In the genomic region with DNA sequence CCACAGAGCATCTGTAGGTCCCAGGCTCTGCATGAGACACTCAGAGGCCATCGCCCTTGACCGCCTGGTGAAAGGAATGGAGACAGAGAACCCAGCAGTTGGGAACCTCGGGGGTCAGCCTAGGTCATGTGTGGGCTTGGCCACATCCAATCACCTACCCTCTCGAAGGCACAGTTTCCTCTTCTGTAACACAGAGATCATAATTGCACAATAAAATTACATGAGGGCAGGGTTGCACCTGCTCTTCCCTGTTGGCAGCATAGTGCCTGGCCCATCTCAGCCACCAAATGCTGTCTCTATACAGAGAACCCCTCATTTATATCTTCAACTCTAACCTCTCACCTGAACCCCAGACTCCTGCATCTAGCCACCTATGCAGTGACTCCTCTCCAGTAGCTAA, we compare ENCODE assay signal across 30 cellular contexts.
"Had no signal": no experiment of that assay in that cellular context is flagged by ENCODE, and none has a peak within 500 bp of the region (broad histone marks: within the 10 kb centered on the region; RNA-seq: fewer than 3 reads in every experiment).

No MANE protein-coding gene starts in this region.

- H3K4me1 ChIP-seq: parathyroid adenoma, psoas muscle, right lobe of liver, spleen, suprapubic skin, testis, tibial artery, transverse colon, upper lobe of right lung, uterus had no signal

- H3K27ac Mint-ChIP-seq: naive thymus-derived CD8-positive, alpha-beta T cell; natural killer cell treated with Interleukin-12 subunit alpha and Interleukin-12 subunit beta and Interleukin-15 and Interleukin-18, amount 100 ng/mL, for 72 hours; nephron progenitor cell; progenitor cell of endocrine pancreas; stimulated activated memory B cell treated with anti-CD40 and anti-IgM and Interleukin-4, amounts not matched to agents 10 μg/mL and 1 μg/mL and 100 μg/mL, for 72 hours; stimulated activated naive CD8-positive, alpha-beta T cell treated with anti-CD3 and anti-CD28 coated beads, Interleukin-15, amount 100 ng/mL, for 72 hours; type B pancreatic cell had no signal

- ATAC-seq: naive thymus-derived CD8-positive, alpha-beta T cell; natural killer cell treated with Interleukin-12 subunit alpha and Interleukin-12 subunit beta and Interleukin-15 and Interleukin-18, amount 100 ng/mL, for 72 hours; psoas muscle; right cardiac atrium; right lobe of liver; stimulated activated memory B cell treated with anti-CD40 and anti-IgM and Interleukin-4, amounts not matched to agents 10 μg/mL and 1 μg/mL and 100 μg/mL, for 72 hours; stimulated activated naive CD8-positive, alpha-beta T cell treated with anti-CD3 and anti-CD28 coated beads, Interleukin-15, amount 100 ng/mL, for 72 hours; stimulated activated naive CD8-positive, alpha-beta T cell treated with anti-CD3 and anti-CD28 coated beads, Interleukin-15, Interleukin-2, amounts not matched to agents 100 U/mL and 50 U/mL, for 24 hours; upper lobe of right lung had no signal

- H3K9me3 Mint-ChIP-seq: natural killer cell treated with Interleukin-12 subunit alpha and Interleukin-12 subunit beta and Interleukin-15 and Interleukin-18, amount 100 ng/mL, for 72 hours; nephron progenitor cell; neural crest cell; stimulated activated naive CD8-positive, alpha-beta T cell treated with anti-CD3 and anti-CD28 coated beads, Interleukin-15, amount 100 ng/mL, for 72 hours; type B pancreatic cell had no signal

- H3K9me3 ChIP-seq: ovary, psoas muscle, right lobe of liver, sigmoid colon, spleen, suprapubic skin, testis, tibial artery, transverse colon, upper lobe of right lung, uterus had no signal

- H3K79me2 ChIP-seq: parathyroid adenoma had no signal

- H3K4me2 ChIP-seq: smooth muscle cell had no signal

- H3K27ac ChIP-seq: ovary, parathyroid adenoma, psoas muscle, right lobe of liver, sigmoid colon, spleen, suprapubic skin, testis, tibial artery, transverse colon, upper lobe of right lung, uterus had no signal

- H3K4me3 ChIP-seq: ovary, psoas muscle, right lobe of liver, sigmoid colon, smooth muscle cell, spleen, suprapubic skin, testis, tibial artery, transverse colon, upper lobe of right lung, uterus had no signal

- H3K36me3 ChIP-seq: ovary, right lobe of liver, sigmoid colon, spleen, suprapubic skin, tibial artery, transverse colon, upper lobe of right lung, uterus had no signal

- H3K36me3 Mint-ChIP-seq: naive thymus-derived CD8-positive, alpha-beta T cell; natural killer cell treated with Interleukin-12 subunit alpha and Interleukin-12 subunit beta and Interleukin-15 and Interleukin-18, amount 100 ng/mL, for 72 hours; stimulated activated memory B cell treated with anti-CD40 and anti-IgM and Interleukin-4, amounts not matched to agents 10 μg/mL and 1 μg/mL and 100 μg/mL, for 72 hours; type B pancreatic cell had no signal

- H3K9ac ChIP-seq: parathyroid adenoma had no signal

- H3K4me1 Mint-ChIP-seq: naive thymus-derived CD8-positive, alpha-beta T cell; stimulated activated memory B cell treated with anti-CD40 and anti-IgM and Interleukin-4, amounts not matched to agents 10 μg/mL and 1 μg/mL and 100 μg/mL, for 72 hours; stimulated activated naive CD8-positive, alpha-beta T cell treated with anti-CD3 and anti-CD28 coated beads, Interleukin-15, amount 100 ng/mL, for 72 hours had no signal

- H2AFZ ChIP-seq: parathyroid adenoma had no signal

- H3K4me3 Mint-ChIP-seq: naive thymus-derived CD8-positive, alpha-beta T cell; natural killer cell treated with Interleukin-12 subunit alpha and Interleukin-12 subunit beta and Interleukin-15 and Interleukin-18, amount 100 ng/mL, for 72 hours; nephron progenitor cell; neural crest cell; stimulated activated memory B cell treated with anti-CD40 and anti-IgM and Interleukin-4, amounts not matched to agents 10 μg/mL and 1 μg/mL and 100 μg/mL, for 72 hours; stimulated activated naive CD8-positive, alpha-beta T cell treated with anti-CD3 and anti-CD28 coated beads, Interleukin-15, amount 100 ng/mL, for 72 hours; type B pancreatic cell had no signal

- H3K27me3 ChIP-seq: ovary, right lobe of liver, sigmoid colon, testis, transverse colon, upper lobe of right lung, uterus had no signal

- DNase-seq: naive thymus-derived CD8-positive, alpha-beta T cell; nephron progenitor cell; occipital lobe; ovary; psoas muscle; right cardiac atrium; right lobe of liver; sigmoid colon; stimulated activated CD4-positive, alpha-beta T cell treated with anti-CD3 and anti-CD28 coated beads, Interleukin-12 subunit alpha, Interleukin-12 subunit beta, amount 100 ng/mL, for 4 hours; stimulated activated CD4-positive, alpha-beta T cell treated with anti-CD3 and anti-CD28 coated beads, Interleukin-1b, Interleukin-23, amount 100 ng/mL, for 48 hours; stimulated activated CD4-positive, alpha-beta T cell treated with anti-CD3 and anti-CD28 coated beads, Interleukin-4, amount 100 ng/mL, for 1 hour; stimulated activated CD4-positive, alpha-beta T cell treated with anti-CD3 and anti-CD28 coated beads, Interleukin-4, amount 100 ng/mL, for 4 hours; stimulated activated CD8-positive, alpha-beta memory T cell treated with anti-CD3 and anti-CD28 coated beads, Interleukin-4, amount 100 ng/mL, for 48 hours; stimulated activated naive CD4-positive, alpha-beta T cell; stimulated activated naive CD8-positive, alpha-beta T cell treated with anti-CD3 and anti-CD28 coated beads, Interleukin-15, amount 100 ng/mL, for 72 hours; stimulated activated naive CD8-positive, alpha-beta T cell treated with anti-CD3 and anti-CD28 coated beads, Interleukin-15, Interleukin-2, amounts not matched to agents 100 U/mL and 50 U/mL, for 24 hours; testis; tibial artery; transverse colon; upper lobe of right lung; uterus had no signal
